Comparison of ENCODE assay signal across 24 cellular contexts in genomic region chr13:70842062-70842644, GRCh38.
DNase-seq lines count a peak whose midpoint lies in the region; ATAC-seq and TF ChIP-seq lines count a peak whose summit lies in the region.
"Had no signal": no experiment of that assay in that cellular context is flagged by ENCODE, and none has a peak within 500 bp of the region (broad histone marks: within the 10 kb centered on the region; RNA-seq: fewer than 3 reads in every experiment).

No MANE protein-coding gene starts in this region.

- H3K9me3 ChIP-seq in RWPE2 (ENCODE audit: severe bottlenecking): no peaks in the 10 kb centered on the region
- H3K9me3 ChIP-seq: MG63, neutrophil, psoas muscle, thyroid gland had no signal

- H3K4me1 ChIP-seq in RWPE2 (ENCODE audit: insufficient read depth, poor library complexity, severe bottlenecking): no peaks in the 10 kb centered on the region
- H3K4me1 ChIP-seq: left ventricle myocardium inferior, psoas muscle, stomach, thyroid gland had no signal

- peak; percentile 27; the same call in 1 of the 2 replicates for TF ChIP-seq CTCF in 22Rv1 (IDR thresholded peaks at IDR 0.05)
- TF ChIP-seq CTCF in GM13977 (IDR thresholded peaks at IDR 0.05; ENCODE audit: extremely low read depth, insufficient read depth, missing control alignments): peak; percentile 8
- TF ChIP-seq CTCF in RWPE2 (IDR thresholded peaks at IDR 0.05; ENCODE audit: poor library complexity, severe bottlenecking): peak; percentile 8
- TF ChIP-seq CTCF in epithelial cell of esophagus (IDR thresholded peaks at IDR 0.05; ENCODE audit: insufficient read depth, low read depth, low read length, missing control alignments): no peak
- TF ChIP-seq CTCF in osteocyte (IDR thresholded peaks at IDR 0.05): no peak

- H3K27me3 ChIP-seq in RWPE2 (ENCODE audit: insufficient read depth, poor library complexity, severe bottlenecking): no peaks in the 10 kb centered on the region
- H3K27me3 ChIP-seq: MG63, neutrophil, stomach, thyroid gland had no signal

- ATAC-seq in RWPE2 (ENCODE audit: low read depth) (no peak), GM21515 (IDR thresholded peaks at IDR 0.05; ENCODE audit: unreplicated experiment) (no peak)
- ATAC-seq: K562, psoas muscle, SK-N-SH treated with all-trans-retinoic acid at 6 μM for 48 hours had no signal

- peaks cover 8% of the 10 kb centered on the region for H3K27me3 Mint-ChIP-seq in osteocyte (ENCODE audit: unreplicated experiment)

- peaks cover 5% of the 10 kb centered on the region for H3K9me3 Mint-ChIP-seq in osteocyte (ENCODE audit: unreplicated experiment)

- H3K4me3 Mint-ChIP-seq in osteocyte (ENCODE audit: unreplicated experiment): no peak overlapping the region

- no peak overlapping the region for H3K27ac Mint-ChIP-seq in osteocyte (ENCODE audit: unreplicated experiment)

- H3K4me1 Mint-ChIP-seq in osteocyte (ENCODE audit: unreplicated experiment): no peaks in the 10 kb centered on the region

- in situ Hi-C loops in GM13977 (cut with MboI; ENCODE audit: low pct_unique_long_range_greater_than_20kb, low sequenced_read_pairs, unreplicated experiment): no loop called here

- peaks cover 4% of the 10 kb centered on the region for H3K36me3 Mint-ChIP-seq in osteocyte (ENCODE audit: unreplicated experiment)

- H3K36me3 ChIP-seq in RWPE2 (ENCODE audit: low read depth): no peaks in the 10 kb centered on the region
- H3K36me3 ChIP-seq: left ventricle myocardium inferior, MG63, neutrophil, stomach, thyroid gland had no signal

- H3K27ac ChIP-seq in 22Rv1: no peak overlapping the region
- H3K27ac ChIP-seq in RWPE2 (ENCODE audit: poor library complexity, severe bottlenecking): no peak overlapping the region
- H3K27ac ChIP-seq: left ventricle myocardium inferior, neutrophil, psoas muscle, stomach, thyroid gland had no signal

- DNase-seq in GM13977 (ENCODE audit: low spot score): no peak
- DNase-seq in RWPE2 (ENCODE audit: low spot score): no peak
- peak; percentile 4 for DNase-seq in epithelial cell of esophagus (ENCODE audit: low read depth)
- no peak for DNase-seq in HCEC 1CT
- DNase-seq in osteocyte (ENCODE audit: extremely low spot score, unreplicated experiment): no peak
- no peak for DNase-seq in stimulated activated CD4-positive, alpha-beta T cell treated with anti-CD3 and anti-CD28 coated beads, Interleukin-15, amount 100 ng/mL, for 24 hours
- DNase-seq: activated naive CD4-positive, alpha-beta T cell treated with Interleukin-2 at 50 U/mL for 16 hours; cerebellar nuclear complex; COR-L47; islet precursor cell; left ventricle myocardium inferior; MG63; NCI-H2029 treated with DMSO at 0.1 percent for 48 hours; NCI-H226; NCI-H82; psoas muscle; stomach; T-helper 2 cell; thyroid gland had no signal

- no peak overlapping the region for H3K4me3 ChIP-seq in RWPE2 (ENCODE audit: severe bottlenecking)
- H3K4me3 ChIP-seq in epithelial cell of esophagus (ENCODE audit: low read length): no peak overlapping the region
- H3K4me3 ChIP-seq: K562, left ventricle myocardium inferior, MG63, psoas muscle, stomach, thyroid gland had no signal

Comparison
In these comparisons a context has a peak if more than half of its experiments do, and no peak if none do; other contexts are left out.
1. CTCF ChIP-seq: peak in 22Rv1 (single experiment), GM13977 (single experiment) and RWPE2 (single experiment); none in epithelial cell of esophagus (single experiment) and osteocyte (single experiment).